ENCODE assay signal across 22 cellular contexts in the genomic region with DNA sequence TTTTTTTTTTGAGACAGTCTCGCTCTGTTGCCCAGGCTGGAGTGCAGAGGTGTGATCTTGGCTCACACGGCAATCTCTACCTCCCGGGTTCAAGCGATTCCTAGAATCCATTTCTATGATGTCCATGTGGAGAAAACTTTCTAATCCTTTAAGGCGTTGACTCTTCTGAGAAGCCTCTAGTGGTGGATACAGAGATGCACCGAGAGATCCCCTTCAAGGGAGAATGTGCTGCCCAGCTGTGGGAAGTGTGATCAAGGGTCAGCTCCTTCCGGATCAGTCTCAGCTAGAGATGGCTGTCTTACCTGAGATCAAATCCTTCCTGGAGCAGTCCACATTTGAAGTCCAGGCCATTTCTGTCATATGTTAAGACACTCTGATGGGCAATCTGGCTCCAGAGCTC.
DNase-seq lines count a peak whose midpoint lies in the region; ATAC-seq, FAIRE-seq and TF ChIP-seq lines count a peak whose summit lies in the region.
"Had no signal": no experiment of that assay in that cellular context is flagged by ENCODE, and none has a peak within 500 bp of the region (broad histone marks: within the 10 kb centered on the region; RNA-seq: fewer than 3 reads in every experiment).

No MANE protein-coding gene starts in this region.

- TF ChIP-seq RAD21 in A549 (conservative IDR thresholded peaks at IDR 0.05 in 1 of 2, IDR thresholded peaks at IDR 0.05 in 1 of 2) = no peak

- TF ChIP-seq CTCF in A549 (IDR thresholded peaks at IDR 0.05) (peak; percentile 8; the same call in 1 of the 3 replicates), GM12873 (IDR thresholded peaks at IDR 0.05; ENCODE audit: insufficient read depth, low read depth, low read length, missing control alignments) (peak; percentile 18), RWPE2 (IDR thresholded peaks at IDR 0.05; ENCODE audit: poor library complexity, severe bottlenecking) (peak; percentile 19), fibroblast of pulmonary artery (IDR thresholded peaks at IDR 0.05; ENCODE audit: low read length, missing control alignments) (peak; percentile 13)

- H3K4me1 ChIP-seq in A549 (no peaks in the 10 kb centered on the region), RWPE2 (ENCODE audit: insufficient read depth, poor library complexity, severe bottlenecking) (no peaks in the 10 kb centered on the region)
- H3K4me1 ChIP-seq: adrenal gland had no signal

- H3K9me3 ChIP-seq in A549 (no peaks in the 10 kb centered on the region), RWPE2 (ENCODE audit: severe bottlenecking) (no peaks in the 10 kb centered on the region)
- H3K9me3 ChIP-seq: adrenal gland, ovary, thoracic aorta had no signal

- ATAC-seq in A549 (peak; percentile 74 to 82), RWPE2 (ENCODE audit: low read depth) (no peak), HG03039 (IDR thresholded peaks at IDR 0.05; ENCODE audit: unreplicated experiment) (no peak)
- ATAC-seq: esophagus mucosa; sciatic nerve; stimulated activated effector memory CD8-positive, alpha-beta T cell treated with anti-CD3 and anti-CD28 coated beads, Interleukin-12 subunit alpha, Interleukin-12 subunit beta, amount 100 ng/mL, for 72 hours had no signal

- H3K4me3 ChIP-seq in A549 (no peak overlapping the region), RWPE2 (ENCODE audit: severe bottlenecking) (no peak overlapping the region), fibroblast of pulmonary artery (replicated peaks; ENCODE audit: low read depth, low read length) (no peak overlapping the region)
- H3K4me3 ChIP-seq: adrenal gland, ovary, thoracic aorta had no signal

- WGBS in A549 (ENCODE audit: missing lambda C conversion rate) = 92% methylated on average over 7 of the region's 7 CpGs

- FAIRE-seq in A549 (lab: Jason Lieb, UNC) = no peak
- FAIRE-seq: keratinocyte had no signal

- no peak for TF ChIP-seq POLR2A in A549 (IDR thresholded peaks at IDR 0.05; ENCODE audit: low read length)

- H3K27me3 ChIP-seq in RWPE2 (ENCODE audit: insufficient read depth, poor library complexity, severe bottlenecking) = no peaks in the 10 kb centered on the region
- H3K27me3 ChIP-seq: adrenal gland, ovary had no signal

- CTCF ChIA-PET in A549 (lab: Yijun Ruan, JAX) = interaction anchor here (0.6 to 2.0 kb wide), 5 partner anchors 14 to 800 kb away, joined by 3 to 6 read pairs (median 3); partner anchors contain the start of gene HECTD1

- no peak for TF ChIP-seq EP300 in A549 (IDR thresholded peaks at IDR 0.05)

- H3K36me3 ChIP-seq in RWPE2 (ENCODE audit: low read depth) = peaks cover 14% of the 10 kb centered on the region
- H3K36me3 ChIP-seq: ovary had no signal

- H3K27ac ChIP-seq in A549 (no peak overlapping the region), RWPE2 (ENCODE audit: poor library complexity, severe bottlenecking) (no peak overlapping the region)
- H3K27ac ChIP-seq: adrenal gland, ovary, thoracic aorta had no signal

- peak; percentile 15 to 21 for DNase-seq in A549 (ENCODE audit: low read depth in 1 of 2, low spot score in 1 of 2)
- no peak for DNase-seq in RWPE2 (ENCODE audit: low spot score)
- DNase-seq in fibroblast of pulmonary artery (ENCODE audit: low read depth) = no peak
- no peak for DNase-seq in epidermal melanocyte (ENCODE audit: insufficient read length, low spot score)
- no peak for DNase-seq in activated gamma-delta T cell (lab: John Stamatoyannopoulos, UW)
- no peak for DNase-seq in Kasumi-1 (lab: John Stamatoyannopoulos, UW)
- DNase-seq: activated CD4-positive, alpha-beta T cell treated with anti-CD3 and anti-CD28 coated beads, Interleukin-2, amount 10 ng/mL, durations not matched to agents 7 days and 5 days; activated effector memory CD4-positive, alpha-beta T cell treated with anti-CD3 and anti-CD28 coated beads, Interleukin-2, amount 50 U/mL, for 16 hours; adrenal gland; central memory CD4-positive, alpha-beta T cell; EL; MV-4-11; NCI-H187 treated with DMSO at 0.1 percent for 48 hours; NCI-H226; ovary had no signal

- H3K4me2 ChIP-seq in A549 = no peak overlapping the region

- POLR2A ChIA-PET in A549 (lab: Yijun Ruan, JAX) = no interaction called here

TF ChIP-seq in A549, 52 proteins besides CTCF, POLR2A, EP300 and RAD21:
- TF ChIP-seq USF2 (IDR thresholded peaks at IDR 0.05) (no peak), PHF8 (IDR thresholded peaks at IDR 0.05; ENCODE audit: borderline replicate concordance, low read depth) (no peak), MAZ (IDR thresholded peaks at IDR 0.05; ENCODE audit: borderline replicate concordance, low read depth, low read length) (no peak), ZFP36 (IDR thresholded peaks at IDR 0.05; ENCODE audit: borderline replicate concordance, partially characterized antibody) (no peak), NR3C1 (IDR thresholded peaks at IDR 0.05) (no peak), JUN (IDR thresholded peaks at IDR 0.05) (no peak), ATOH8 (CRISPR knock-in tag; IDR thresholded peaks at IDR 0.05; ENCODE audit: low read depth) (no peak)

Comparison
In these comparisons a context has a peak if more than half of its experiments do, and no peak if none do; other contexts are left out.
1. ATAC-seq: peak in A549 (2 of 2); none in RWPE2 (single experiment) and HG03039 (single experiment).
2. DNase-seq: peak in A549 (2 of 2); none in RWPE2 (single experiment), fibroblast of pulmonary artery (single experiment), epidermal melanocyte (single experiment), activated gamma-delta T cell (single experiment) and Kasumi-1 (0 of 2).
3. Peak in every context shown above with its lines, with median percentiles within 50 percentile points of each other: CTCF ChIP-seq.